2 cellular contexts compared by ENCODE assay signal in the genomic region with DNA sequence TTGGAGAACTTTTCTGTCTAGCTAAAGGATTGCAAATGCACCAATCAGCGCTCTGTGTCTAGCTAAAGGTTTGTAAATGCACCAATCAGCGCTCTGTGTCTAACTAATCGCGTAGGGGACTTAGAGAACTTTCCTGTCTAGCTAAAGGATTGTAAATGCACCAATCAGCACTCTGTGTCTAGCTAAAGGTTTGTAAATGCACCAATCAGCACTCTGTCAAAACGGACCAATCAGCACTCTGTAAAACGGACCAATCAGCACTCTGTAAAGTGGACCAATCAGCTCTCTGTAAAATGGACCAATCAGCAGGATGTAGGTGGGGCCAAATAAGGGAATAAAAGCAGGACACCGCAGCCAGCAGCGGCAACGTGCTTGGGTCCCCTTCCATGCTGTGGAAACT. TPM values are rescaled to one million over a fixed set of nuclear protein-coding genes. Genes with fewer than 3 reads are reported as not detected.
"Had no signal": no experiment of that assay in that cellular context is flagged by ENCODE, and none has a peak within 500 bp of the region (broad histone marks: within the 10 kb centered on the region; RNA-seq: fewer than 3 reads in every experiment).

No MANE protein-coding gene starts in this region.

RNA-seq across cellular contexts. Expression of gene ANGPTL4, which starts 22.5 kb away (rescaled TPM):
- total RNA-seq: SK-MEL-5, T-helper 17 cell had no signal
